Comparison of ENCODE assay signal across 1 cellular context in the genomic region with DNA sequence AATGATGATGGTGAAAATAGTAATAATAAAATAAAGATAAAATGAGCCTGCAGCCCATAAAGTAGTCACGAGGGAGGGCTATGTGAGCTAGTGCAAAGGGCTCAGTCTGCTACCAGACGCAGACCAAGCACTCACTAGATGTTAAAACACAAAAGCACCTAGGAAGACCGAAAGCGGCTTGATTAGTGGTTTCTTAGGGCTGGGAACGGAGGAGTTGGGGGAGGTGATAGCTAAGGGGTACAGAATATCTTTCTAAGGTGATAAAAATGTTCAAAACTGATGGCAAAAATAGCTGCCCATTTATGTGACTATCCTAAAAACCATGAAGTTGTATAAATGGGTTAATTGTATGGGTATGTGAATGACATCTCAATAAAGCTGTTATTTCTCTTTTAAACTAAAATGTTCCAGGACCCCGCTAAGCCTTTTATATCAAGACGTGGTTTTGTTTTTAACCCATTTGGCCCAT.
TF ChIP-seq lines count a peak whose summit lies in the region.

No MANE protein-coding gene starts in this region.

TF ChIP-seq in liver, 16 proteins besides CTCF, POLR2A, EP300 and RAD21 (continued from another document):
- TF ChIP-seq REST (IDR thresholded peaks at IDR 0.05) (no peak), HNF4G (IDR thresholded peaks at IDR 0.05) (no peak), FOXA1 (IDR thresholded peaks at IDR 0.05) (no peak)
